Comparison of ENCODE assay signal across 8 cellular contexts in genomic region chr11:18721576-18722292, GRCh38. TPM values are rescaled to one million over a fixed set of nuclear protein-coding genes. Genes with fewer than 3 reads are reported as not detected.
DNase-seq lines count a peak whose midpoint lies in the region; ATAC-seq and TF ChIP-seq lines count a peak whose summit lies in the region.

No MANE protein-coding gene starts in this region.

- in situ Hi-C loops in SK-MEL-5 (cut with HindIII; ENCODE audit: low pct_unique_long_range_greater_than_20kb, low sequenced_read_pairs), result no loop called here

- ATAC-seq in GM19438 (IDR thresholded peaks at IDR 0.05; ENCODE audit: low read depth, unreplicated experiment) (peak; percentile 77), HG03558 (IDR thresholded peaks at IDR 0.05; ENCODE audit: extremely low read depth, unreplicated experiment) (peak; percentile 39)

- H3K9me3 ChIP-seq in adrenal gland (replicated peaks in 1 of 3) (no peaks in the 10 kb centered on the region), hepatocyte (ENCODE audit: low read depth) (no peaks in the 10 kb centered on the region), sigmoid colon (no peaks in the 10 kb centered on the region)

- H3K27ac ChIP-seq in adrenal gland (peak overlapping the region in 3 of 5 donors; percentile 26 to 75 (median 64)), hepatocyte (peak overlapping the region; percentile 74), sigmoid colon (peak overlapping the region; percentile 63 to 74 (median 68))

- TF ChIP-seq CTCF in adrenal gland (IDR thresholded peaks at IDR 0.05) (peak; percentile 49 to 70 (median 64)), hepatocyte (IDR thresholded peaks at IDR 0.05; ENCODE audit: poor library complexity) (peak; percentile 58), sigmoid colon (IDR thresholded peaks at IDR 0.05) (peak; percentile 48 to 78 (median 70))

- DNase-seq in DMS153 (lab: John Stamatoyannopoulos, UW) (peak; percentile 26), SK-MEL-5 (ENCODE audit: low read depth, low spot score) (peak; percentile 58), adrenal gland (peak in 5 of 7 donors; percentile 31 to 54 (median 40)), hepatocyte (ENCODE audit: low spot score) (peak; percentile 61), sigmoid colon (no peak)
- DNase-seq in NK-92 treated with Interleukin-12 subunit alpha and Interleukin-12 subunit beta, amount 100 ng/mL, for 24 hours (lab: John Stamatoyannopoulos, UW), result no peak

- H3K27me3 ChIP-seq in adrenal gland (no peaks in the 10 kb centered on the region), hepatocyte (no peaks in the 10 kb centered on the region), sigmoid colon (no peaks in the 10 kb centered on the region)

- H3K4me2 ChIP-seq in hepatocyte, result peak overlapping the region; percentile 95

- H3K79me2 ChIP-seq in hepatocyte, result no peaks in the 10 kb centered on the region

- 12 to 20% (median 14%) methylated on average over 8 to 35 of the region's 35 CpGs for WGBS in adrenal gland, 4 donors
- WGBS in hepatocyte (ENCODE audit: low lambda C conversion rate, missing lambda C conversion rate), result 2% methylated on average over 32 of the region's 35 CpGs
- WGBS in sigmoid colon, 2 donors, result 1% methylated on average over 35 of the region's 35 CpGs

- TF ChIP-seq EP300 in sigmoid colon (IDR thresholded peaks at IDR 0.05), result no peak

- intact Hi-C loops in adrenal gland (cut with DNase I) (loop anchor here in 1 of 2 donors (10.0 kb wide), 1 partner anchor 177 kb away; no protein-coding TSS in a partner anchor), sigmoid colon (cut with DNase I) (loop anchor here (5.0 kb wide), 1 partner anchor 89 kb away; the partner anchor contains the start of gene SPTY2D1)

- no peaks in the 10 kb centered on the region for H3K9me2 ChIP-seq in hepatocyte (replicated peaks; ENCODE audit: insufficient read depth)

- H3K4me1 ChIP-seq in adrenal gland (replicated peaks in 1 of 2) (peaks cover 0 to 11% of the 10 kb centered on the region in 2 donors), hepatocyte (ENCODE audit: insufficient read depth) (peaks cover 14% of the 10 kb centered on the region), sigmoid colon (peaks cover 0 to 20% (median 15%) of the 10 kb centered on the region in 4 donors)

- peak overlapping the region; percentile 94 for H2AFZ ChIP-seq in hepatocyte

- H3K4me3 ChIP-seq in adrenal gland (peak overlapping the region in 2 of 4 donors; percentile 55 to 66), hepatocyte (peak overlapping the region; percentile 64), sigmoid colon (peak overlapping the region; percentile 39 to 69 (median 59))

- no peaks in the 10 kb centered on the region for H4K20me1 ChIP-seq in hepatocyte (ENCODE audit: insufficient read depth, poor library complexity, severe bottlenecking)

- TF ChIP-seq POLR2A in adrenal gland (IDR thresholded peaks at IDR 0.05), result no peak
- TF ChIP-seq POLR2A in sigmoid colon (IDR thresholded peaks at IDR 0.05), result no peak

- H3K36me3 ChIP-seq in adrenal gland (replicated peaks in 1 of 2) (no peaks in the 10 kb centered on the region), hepatocyte (replicated peaks; ENCODE audit: insufficient read depth, low read depth) (no peaks in the 10 kb centered on the region), sigmoid colon (no peaks in the 10 kb centered on the region)

RNA-seq across cellular contexts. Expression of gene IGSF22, which starts 4.3 kb away (rescaled TPM):
- total RNA-seq in SK-MEL-5 (2014; rRNA removed; shearing (Covaris generic)), result not detected in 2 replicates
- polyA plus RNA-seq in SK-MEL-5 (2015; cell fraction: cytosol; rRNA removed), result not detected in 2 replicates
- not detected in 2 replicates for polyA plus RNA-seq in SK-MEL-5 (2015; cell fraction: nucleus; rRNA removed)
- 1 to 10 TPM in 3 of 8 donors, under 1 TPM in 2, not detected in 3; 0.10 to 2.0 (median 1.1) TPM for total RNA-seq in adrenal gland
- under 1 TPM; 0.27 to 0.97 (median 0.44) TPM for polyA plus RNA-seq in adrenal gland
- total RNA-seq in hepatocyte, result 0.08 TPM in 1 of 2 replicates, not detected in the other
- 0.22 TPM in 1 of 2 replicates, not detected in the other for polyA plus RNA-seq in hepatocyte
- total RNA-seq in sigmoid colon, result not detected
- under 1 TPM in 2 of 3 donors, not detected in 1; 0.46 to 0.52 TPM for polyA plus RNA-seq in sigmoid colon

RNA-seq across cellular contexts. Expression of gene TMEM86A, which starts 23.2 kb away (rescaled TPM):
- total RNA-seq in SK-MEL-5 (2014; rRNA removed; shearing (Covaris generic)), result 5.0 and 5.3 TPM in 2 replicates
- polyA plus RNA-seq in SK-MEL-5 (2015; cell fraction: cytosol; rRNA removed), result 5.2 and 5.3 TPM in 2 replicates
- 2.2 and 2.3 TPM in 2 replicates for polyA plus RNA-seq in SK-MEL-5 (2015; cell fraction: nucleus; rRNA removed)
- 10 to 100 TPM in 2 of 8 donors, 1 to 10 TPM in 6; 3.7 to 15.8 (median 8.8) TPM for total RNA-seq in adrenal gland
- polyA plus RNA-seq in adrenal gland, result 1 to 10 TPM; 1.8 to 3.2 (median 3.2) TPM
- total RNA-seq in hepatocyte, result 1.7 and 2.3 TPM in 2 replicates
- 5.0 and 5.2 TPM in 2 replicates for polyA plus RNA-seq in hepatocyte
- total RNA-seq in sigmoid colon, result 1 to 10 TPM; 3.7 to 5.3 (median 4.8) TPM
- polyA plus RNA-seq in sigmoid colon, result 1 to 10 TPM; 1.7 to 3.0 (median 2.3) TPM

Comparison
In these comparisons a context has a peak if more than half of its experiments do, and no peak if none do; other contexts are left out.
1. DNase-seq: peak in DMS153 (single experiment), SK-MEL-5 (single experiment), adrenal gland (5 of 7) and hepatocyte (single experiment); none in sigmoid colon (single experiment) and NK-92 treated with Interleukin-12 subunit alpha and Interleukin-12 subunit beta, amount 100 ng/mL, for 24 hours (single experiment).
2. Peak in every context shown above with its lines, with median percentiles within 50 percentile points of each other: H3K27ac ChIP-seq and CTCF ChIP-seq.